7 cellular contexts compared by ENCODE assay signal in the genomic region with DNA sequence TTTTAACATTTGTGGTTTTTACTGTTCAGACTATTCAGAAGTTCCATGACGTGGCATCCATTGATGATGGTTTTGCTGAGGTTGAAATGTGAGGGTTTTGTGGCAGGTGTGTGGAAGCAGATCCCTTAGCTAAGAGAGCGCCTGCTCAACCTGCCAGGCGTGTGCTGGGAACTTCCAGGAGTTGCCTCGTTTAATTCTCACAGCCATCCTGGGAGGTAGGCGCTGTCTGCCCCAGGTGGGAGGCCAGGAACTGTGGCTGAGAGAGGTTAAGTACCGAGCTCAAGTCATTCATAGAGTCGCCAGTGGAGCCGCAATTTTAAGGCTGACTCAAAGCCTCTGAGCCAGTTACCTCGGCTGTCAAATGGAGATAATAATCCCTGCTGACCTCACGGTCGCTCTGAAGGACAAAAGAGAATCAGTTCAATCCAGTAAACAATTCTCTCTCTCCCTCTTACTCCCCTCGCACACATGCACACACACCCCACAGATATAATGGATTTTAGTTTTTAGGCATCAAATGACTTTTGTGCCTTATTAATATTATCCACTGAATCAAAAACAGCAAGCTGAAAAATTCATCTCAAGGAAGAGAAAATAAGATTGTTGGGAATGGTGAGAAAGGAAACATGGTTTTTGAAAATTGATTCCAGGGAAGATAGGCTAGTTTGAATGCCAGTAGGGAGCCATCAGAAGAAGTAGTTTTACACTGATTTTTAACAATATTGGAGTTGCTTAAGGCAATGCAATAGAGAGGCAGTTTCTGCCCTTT.
DNase-seq lines count a peak whose midpoint lies in the region; ATAC-seq and TF ChIP-seq lines count a peak whose summit lies in the region.

No MANE protein-coding gene starts in this region.

- H3T11ph ChIP-seq in H9 (ENCODE audit: low read length): no peak overlapping the region

- no peak overlapping the region; the same call in 1 of the 2 replicates for H3K14ac ChIP-seq in H9 (ENCODE audit: insufficient read depth, low read length)

- H3K4me1 Mint-ChIP-seq in H9: peaks cover 41 to 51% of the 10 kb centered on the region in 2 experiments

- H2AFZ ChIP-seq in H9 (ENCODE audit: low read length) (no peak overlapping the region), PC-3 (ENCODE audit: low read length) (no peak overlapping the region)

- H4K20me1 ChIP-seq in H9 (ENCODE audit: control insufficient read depth, insufficient read depth, insufficient read length) (no peaks in the 10 kb centered on the region), PC-3 (ENCODE audit: low read length) (no peaks in the 10 kb centered on the region)

- H3K4me3 Mint-ChIP-seq in H9: peak overlapping the region in 1 of 2 experiments; percentile 33; a peak in 2 of 5 replicates

- H3K23me2 ChIP-seq in H9 (ENCODE audit: insufficient read length, low read depth, low read length, poor library complexity, severe bottlenecking): no peaks in the 10 kb centered on the region

- H3K9me3 ChIP-seq in H9 (ENCODE audit: control insufficient read depth, low read depth, low read length) (no peaks in the 10 kb centered on the region), PC-3 (ENCODE audit: low read length) (no peaks in the 10 kb centered on the region)

- intact Hi-C loops in posterior cingulate gyrus (cut with DNase I) (no loop called here), PC-3 (cut with micrococcal nuclease) (no loop called here)

- H3F3A ChIP-seq in PC-3 (ENCODE audit: low read length, unreplicated experiment): no peaks in the 10 kb centered on the region

- no peaks in the 10 kb centered on the region; a peak in 1 of 5 replicates for H3K9me3 Mint-ChIP-seq in H9

- H3K56ac ChIP-seq in H9 (ENCODE audit: insufficient read length, low read depth, low read length) (no peak overlapping the region), mesendoderm (ENCODE audit: low read length) (no peak overlapping the region)

- H4K91ac ChIP-seq in H9 (ENCODE audit: insufficient read length, low read depth, low read length): no peak overlapping the region

- no peak overlapping the region for H2BK12ac ChIP-seq in H9 (ENCODE audit: insufficient read length, low read depth, low read length)

- H3K36me3 ChIP-seq in mesendoderm (ENCODE audit: control insufficient read depth, insufficient read depth, low read length): no peaks in the 10 kb centered on the region
- H3K36me3 ChIP-seq in PC-3 (ENCODE audit: low read depth, low read length): no peaks in the 10 kb centered on the region

- no TSS peak for BruUV-seq in PC-3 (replicated peaks; lab: Mats Ljungman, UMichigan)

- H3K4me2 ChIP-seq in H9 (ENCODE audit: insufficient read depth, insufficient read length, low read length): no peak overlapping the region
- no peak overlapping the region for H3K4me2 ChIP-seq in mesendoderm (ENCODE audit: low read length)
- no peak overlapping the region for H3K4me2 ChIP-seq in PC-3 (ENCODE audit: low read length)

- no peaks in the 10 kb centered on the region; the same call in none of the 2 replicates for H3K4me1 ChIP-seq in H9 (ENCODE audit: insufficient read depth, low read length)
- peaks cover 5% of the 10 kb centered on the region for H3K4me1 ChIP-seq in mesendoderm (ENCODE audit: control insufficient read depth, low read depth, low read length)
- H3K4me1 ChIP-seq in PC-3 (ENCODE audit: insufficient read depth, low read length): no peaks in the 10 kb centered on the region

- POLR2A ChIA-PET in PC-3 (lab: Charles Lee; ENCODE audit: unreplicated experiment): no interaction called here

- H3K36me3 Mint-ChIP-seq in H9 (ENCODE audit: insufficient read depth in 1 of 3, low read depth in 3 of 3): peaks cover 14 to 35% (median 31%) of the 10 kb centered on the region in 3 experiments

- H3K18ac ChIP-seq in H9 (ENCODE audit: insufficient read length, low read depth, low read length) (no peak overlapping the region), mesendoderm (ENCODE audit: low read length) (no peak overlapping the region)

- H3K79me2 ChIP-seq in H9 (ENCODE audit: insufficient read depth, low read length) (no peaks in the 10 kb centered on the region), mesendoderm (ENCODE audit: control insufficient read depth, insufficient read depth, low read length) (no peaks in the 10 kb centered on the region), PC-3 (ENCODE audit: low read length) (no peaks in the 10 kb centered on the region)

- H2BK120ac ChIP-seq in H9 (ENCODE audit: low read depth, low read length, poor library complexity, severe bottlenecking) (no peak overlapping the region), mesendoderm (ENCODE audit: low read depth, low read length) (no peak overlapping the region)

- no peak overlapping the region for H3K4ac ChIP-seq in H9 (ENCODE audit: low read depth, low read length)
- H3K4ac ChIP-seq in mesendoderm (ENCODE audit: low read depth, low read length): no peak overlapping the region

- H3K23ac ChIP-seq in H9 (ENCODE audit: insufficient read length, low read depth, low read length): no peak overlapping the region
- H3K23ac ChIP-seq in mesendoderm (ENCODE audit: low read length): no peak overlapping the region

- H3K27me3 ChIP-seq in H9 (ENCODE audit: insufficient read depth, low read length) (peaks cover 15% of the 10 kb centered on the region; the same call in 1 of the 2 replicates), mesendoderm (ENCODE audit: insufficient read depth, low read length, poor library complexity) (no peaks in the 10 kb centered on the region), PC-3 (ENCODE audit: low read length) (no peaks in the 10 kb centered on the region)

- TF ChIP-seq CTCF in H9 (conservative IDR thresholded peaks at IDR 0.05): no peak
- TF ChIP-seq CTCF in astrocyte of the cerebellum (IDR thresholded peaks at IDR 0.05; ENCODE audit: low read depth, low read length, missing control alignments): no peak
- TF ChIP-seq CTCF in PC-3 (conservative IDR thresholded peaks at IDR 0.05; ENCODE audit: low read depth, low read length): no peak

- H4K8ac ChIP-seq in H9 (replicated peaks; ENCODE audit: insufficient read length, low read depth, low read length): no peak overlapping the region
- H4K8ac ChIP-seq in mesendoderm (ENCODE audit: low read depth, low read length): no peak overlapping the region

- peak; percentile 77 for DNase-seq in H9
- DNase-seq in T-helper 2 cell: peak in 4 of 5 experiments; percentile 59 to 95 (median 78)
- peak; percentile 26 for DNase-seq in astrocyte of the cerebellum (ENCODE audit: low read depth)
- DNase-seq in mesendoderm: peak; percentile 90
- DNase-seq in stimulated activated CD8-positive, alpha-beta memory T cell treated with anti-CD3 and anti-CD28 coated beads, Interleukin-4, amount 100 ng/mL, for 1 hour (ENCODE audit: low read depth in 2 of 2, low spot score in 1 of 2): peak; percentile 23 to 30
- no peak for DNase-seq in posterior cingulate gyrus
- DNase-seq in PC-3: no peak

- no CpG with 5 or more reads among the region's 12 CpGs for WGBS in H9 (ENCODE audit: extremely low coverage, insufficient read length, low lambda C conversion rate)
- WGBS in mesendoderm (ENCODE audit: extremely low coverage, insufficient coverage, low lambda C conversion rate): no CpG with 5 or more reads among the region's 12 CpGs

- H3K4me3 ChIP-seq in astrocyte of the cerebellum (ENCODE audit: low read depth, low read length): no peak overlapping the region
- H3K4me3 ChIP-seq in mesendoderm (ENCODE audit: low read length): no peak overlapping the region
- no peak overlapping the region for H3K4me3 ChIP-seq in PC-3 (ENCODE audit: low read length)

- no peak overlapping the region for H3K27ac ChIP-seq in H9 (ENCODE audit: insufficient read length, low read depth, low read length)
- no peak overlapping the region for H3K27ac ChIP-seq in mesendoderm (ENCODE audit: low read depth, low read length)
- no peak overlapping the region for H3K27ac ChIP-seq in PC-3 (ENCODE audit: low read length)

- H2BK20ac ChIP-seq in H9 (ENCODE audit: low read depth, low read length, poor library complexity, severe bottlenecking): no peak overlapping the region

- H3K9ac ChIP-seq in H9 (ENCODE audit: extremely low read depth, insufficient read length, low read length): no peak overlapping the region
- H3K9ac ChIP-seq in mesendoderm (ENCODE audit: low read length): no peak overlapping the region
- no peak overlapping the region for H3K9ac ChIP-seq in PC-3 (ENCODE audit: low read length)

- peaks cover 70% of the 10 kb centered on the region for H3K27me3 Mint-ChIP-seq in H9 (ENCODE audit: low read depth)

- no peak overlapping the region for H2BK5ac ChIP-seq in H9 (ENCODE audit: insufficient read length, low read length)
- no peak overlapping the region for H2BK5ac ChIP-seq in mesendoderm (ENCODE audit: low read length)

- H4K5ac ChIP-seq in H9 (ENCODE audit: insufficient read length, low read depth, low read length) (no peak overlapping the region), mesendoderm (ENCODE audit: low read length) (no peak overlapping the region)

- in situ Hi-C loops in astrocyte of the cerebellum (cut with HindIII; ENCODE audit: low sequenced_read_pairs): no loop called here

- CTCF ChIA-PET in PC-3 (lab: Charles Lee): no interaction called here

- H3K79me1 ChIP-seq in H9 (ENCODE audit: insufficient read depth, low read depth, low read length, poor library complexity, severe bottlenecking): no peaks in the 10 kb centered on the region
- H3K79me1 ChIP-seq in mesendoderm (ENCODE audit: low read length): no peaks in the 10 kb centered on the region

- H3K9me2 ChIP-seq in PC-3 (replicated peaks; ENCODE audit: low read length): no peaks in the 10 kb centered on the region

- H2BK15ac ChIP-seq in H9 (ENCODE audit: low read depth, low read length): no peak overlapping the region
- H2BK15ac ChIP-seq in mesendoderm (replicated peaks; ENCODE audit: low read depth): no peak overlapping the region

- ATAC-seq in PC-3: no peak

- peak overlapping the region in 2 of 3 experiments; percentile 48 to 82; a peak in 4 of 7 replicates for H3K27ac Mint-ChIP-seq in H9

- H2AK5ac ChIP-seq in H9 (ENCODE audit: insufficient read length, low read length) (no peak overlapping the region), mesendoderm (ENCODE audit: low read length) (no peak overlapping the region)

Comparison
In these comparisons a context has a peak if more than half of its experiments do, and no peak if none do; other contexts are left out.
1. DNase-seq: peak in H9 (single experiment), T-helper 2 cell (4 of 5), astrocyte of the cerebellum (single experiment), mesendoderm (single experiment) and stimulated activated CD8-positive, alpha-beta memory T cell treated with anti-CD3 and anti-CD28 coated beads, Interleukin-4, amount 100 ng/mL, for 1 hour (2 of 2); none in posterior cingulate gyrus (0 of 10) and PC-3 (single experiment).